In genomic region chr7:156793334-156793733, GRCh38 we compare ENCODE assay signal across 25 cellular contexts.
DNase-seq lines count a peak whose midpoint lies in the region; ATAC-seq, FAIRE-seq and TF ChIP-seq lines count a peak whose summit lies in the region.
"Had no signal": no experiment of that assay in that cellular context is flagged by ENCODE, and none has a peak within 500 bp of the region (broad histone marks: within the 10 kb centered on the region; RNA-seq: fewer than 3 reads in every experiment).

No MANE protein-coding gene starts in this region.

- no peaks in the 10 kb centered on the region for H3F3A ChIP-seq in GM23248 (ENCODE audit: insufficient read depth)

- peak; percentile 9 for DNase-seq in GM03348 (ENCODE audit: low spot score)
- peak; percentile 6 for DNase-seq in GM23248
- DNase-seq in amniotic epithelial cell (ENCODE audit: low read depth), result peak; percentile 63
- peak; percentile 4 to 82 for DNase-seq in trophoblast cell
- DNase-seq in H54 (ENCODE audit: insufficient read length, low spot score), result no peak
- no peak for DNase-seq in SW 1271 (lab: John Stamatoyannopoulos, UW)
- DNase-seq: 8988T; ACHN; C1 segment of cervical spinal cord; CD4-positive, alpha-beta memory T cell; CD4-positive, CD25-positive, alpha-beta regulatory T cell; CD8-positive, alpha-beta memory T cell; COR-L47; DMS 273 treated with DMSO at 0.1 percent for 48 hours; DMS153; DMS53; DMS79; DND-41; EL; GDM1 had no signal

- H3K79me1 ChIP-seq in trophoblast cell (ENCODE audit: low read length), result no peaks in the 10 kb centered on the region

- no peak overlapping the region for H4K8ac ChIP-seq in trophoblast cell (ENCODE audit: low read depth, low read length)

- H2BK120ac ChIP-seq in trophoblast cell (ENCODE audit: insufficient read depth, low read length, poor library complexity), result no peak overlapping the region

- WGBS in GM23248 (ENCODE audit: low coverage in 1 of 2, low lambda C conversion rate in 2 of 2, missing lambda C conversion rate in 2 of 2), 2 experiments, result 73 to 83% methylated on average over 2 of the region's 2 CpGs
- WGBS in trophoblast cell (ENCODE audit: extremely low coverage, insufficient coverage, insufficient read length), result no CpG with 5 or more reads among the region's 2 CpGs

- H3K4me1 ChIP-seq in GM23248 (ENCODE audit: insufficient read depth), result no peaks in the 10 kb centered on the region
- H3K4me1 ChIP-seq in trophoblast cell (ENCODE audit: control insufficient read depth in 1 of 2, insufficient read depth in 2 of 2, low read length in 2 of 2), result no peaks in the 10 kb centered on the region
- H3K4me1 ChIP-seq: BLaER1 had no signal

- H3K79me2 ChIP-seq in GM23248 (ENCODE audit: insufficient read depth) (no peaks in the 10 kb centered on the region), trophoblast cell (ENCODE audit: control insufficient read depth, insufficient read depth, low read length, poor library complexity) (no peaks in the 10 kb centered on the region)

- no peak overlapping the region for H2BK12ac ChIP-seq in trophoblast cell (ENCODE audit: low read length)

- no peaks in the 10 kb centered on the region for H3K9me2 ChIP-seq in GM23248 (ENCODE audit: insufficient read depth)

- H3K18ac ChIP-seq in trophoblast cell (ENCODE audit: low read length), result no peak overlapping the region

- H3K4ac ChIP-seq in trophoblast cell (ENCODE audit: low read depth, low read length), result no peak overlapping the region

- H4K91ac ChIP-seq in trophoblast cell (ENCODE audit: low read depth, low read length), result no peak overlapping the region

- in situ Hi-C loops in GM23248 (cut with MboI), result no loop called here

- ATAC-seq in GM18519 (IDR thresholded peaks at IDR 0.05; ENCODE audit: low FRiP score, unreplicated experiment), result no peak

- H3K27ac ChIP-seq in GM23248, result no peak overlapping the region
- H3K27ac ChIP-seq in trophoblast cell (ENCODE audit: low read depth, low read length), result no peak overlapping the region
- H3K27ac ChIP-seq: BLaER1 had no signal

- no peak overlapping the region for H3K23ac ChIP-seq in trophoblast cell (ENCODE audit: low read length)

- H3K27me3 ChIP-seq in GM23248 (replicated peaks; ENCODE audit: insufficient read depth) (no peaks in the 10 kb centered on the region), trophoblast cell (ENCODE audit: insufficient read depth, low read length) (no peaks in the 10 kb centered on the region)
- H3K27me3 ChIP-seq: BE2C, BLaER1 had no signal

- H3K4me3 ChIP-seq in GM23248 (no peak overlapping the region), trophoblast cell (ENCODE audit: low read depth, low read length) (no peak overlapping the region)
- H3K4me3 ChIP-seq: BLaER1 had no signal

- no peak for TF ChIP-seq POLR2A in H54 (IDR thresholded peaks at IDR 0.05; ENCODE audit: low read depth, low read length)

- H2AFZ ChIP-seq in GM23248, result no peak overlapping the region
- H2AFZ ChIP-seq in trophoblast cell (ENCODE audit: insufficient read depth, low read length, poor library complexity), result no peak overlapping the region

- no peak overlapping the region for H4K12ac ChIP-seq in trophoblast cell (ENCODE audit: low read depth, low read length)

- H3K14ac ChIP-seq in trophoblast cell (ENCODE audit: low read length), result no peak overlapping the region

- H4K20me1 ChIP-seq in GM23248 (ENCODE audit: insufficient read depth), result no peaks in the 10 kb centered on the region
- H4K20me1 ChIP-seq: BLaER1 had no signal

- H3K4me2 ChIP-seq in GM23248 (ENCODE audit: unreplicated experiment) (no peak overlapping the region), trophoblast cell (ENCODE audit: low read length) (no peak overlapping the region)
- H3K4me2 ChIP-seq: BLaER1 had no signal

- H3K9me3 ChIP-seq in GM23248 (ENCODE audit: low read depth) (no peaks in the 10 kb centered on the region), trophoblast cell (ENCODE audit: insufficient read depth, low read depth, low read length) (no peaks in the 10 kb centered on the region)
- H3K9me3 ChIP-seq: BE2C, BLaER1 had no signal

- no peak for FAIRE-seq in H54 (lab: Jason Lieb, UNC)
- FAIRE-seq: GM12891, GM18507 had no signal

- no peak overlapping the region for H2AK5ac ChIP-seq in trophoblast cell (ENCODE audit: low read length)

- no peak overlapping the region for H2BK5ac ChIP-seq in trophoblast cell (ENCODE audit: low read depth, low read length, poor library complexity)

- no peaks in the 10 kb centered on the region for H3K36me3 ChIP-seq in GM23248 (ENCODE audit: low read depth)
- H3K36me3 ChIP-seq in trophoblast cell (ENCODE audit: control insufficient read depth in 1 of 2, insufficient read depth in 2 of 2, low read length in 2 of 2), result peaks cover 0 to 5% of the 10 kb centered on the region in 2 experiments
- H3K36me3 ChIP-seq: BE2C had no signal

- H3K9ac ChIP-seq in GM23248 (no peak overlapping the region), trophoblast cell (ENCODE audit: low read length) (no peak overlapping the region)
- H3K9ac ChIP-seq: BLaER1 had no signal

Comparison
In these comparisons a context has a peak if more than half of its experiments do, and no peak if none do; other contexts are left out.
1. DNase-seq: peak in GM03348 (single experiment), GM23248 (single experiment), amniotic epithelial cell (single experiment) and trophoblast cell (2 of 2); none in H54 (single experiment) and SW 1271 (0 of 2).